ENCODE assay signal across 11 cellular contexts in the genomic region with DNA sequence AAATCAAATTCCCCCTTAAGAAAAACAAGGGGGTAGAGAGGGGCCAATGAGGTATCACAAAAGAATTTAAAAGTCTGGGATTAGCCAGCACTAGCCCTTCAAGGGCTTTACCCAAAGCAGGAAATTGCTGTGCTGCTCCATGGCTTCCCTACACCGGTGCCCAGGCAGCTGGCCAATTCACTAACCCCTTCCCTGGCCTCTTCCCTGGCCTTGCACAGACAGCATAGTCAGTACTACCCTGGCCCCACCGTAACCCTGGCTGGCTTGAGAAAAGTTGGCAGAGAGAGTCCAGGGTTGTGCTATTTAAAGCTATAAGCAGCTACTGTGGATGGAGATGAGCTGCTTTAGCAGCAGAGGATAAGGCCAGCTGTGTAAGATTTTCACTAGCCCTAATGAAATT. TPM values are rescaled to one million over a fixed set of nuclear protein-coding genes. Genes with fewer than 3 reads are reported as not detected.
DNase-seq lines count a peak whose midpoint lies in the region; ATAC-seq, FAIRE-seq and TF ChIP-seq lines count a peak whose summit lies in the region.
"Had no signal": no experiment of that assay in that cellular context is flagged by ENCODE, and none has a peak within 500 bp of the region (broad histone marks: within the 10 kb centered on the region; RNA-seq: fewer than 3 reads in every experiment).

No MANE protein-coding gene starts in this region.

- TF ChIP-seq CTCF in RWPE2 (IDR thresholded peaks at IDR 0.05; ENCODE audit: poor library complexity, severe bottlenecking): no peak
- no peak for TF ChIP-seq CTCF in lung (IDR thresholded peaks at IDR 0.05; ENCODE audit: control extremely low read depth, extremely low read depth)

- H3K27me3 ChIP-seq in RWPE2 (ENCODE audit: insufficient read depth, poor library complexity, severe bottlenecking) (no peaks in the 10 kb centered on the region), lung (ENCODE audit: control insufficient read depth, insufficient read depth) (no peaks in the 10 kb centered on the region)

- H3K4me1 ChIP-seq in RWPE2 (ENCODE audit: insufficient read depth, poor library complexity, severe bottlenecking) (no peaks in the 10 kb centered on the region), lung (ENCODE audit: control insufficient read depth in 2 of 2, insufficient read depth in 2 of 2, low read length in 2 of 2) (peaks cover 2 to 4% of the 10 kb centered on the region in 2 donors)

- H3K4me3 ChIP-seq in RWPE2 (ENCODE audit: severe bottlenecking): no peak overlapping the region
- H3K4me3 ChIP-seq in lung: no peak overlapping the region

- H3K27ac ChIP-seq in RWPE2 (ENCODE audit: poor library complexity, severe bottlenecking) (no peak overlapping the region), lung (ENCODE audit: low read depth in 1 of 2, low read length in 1 of 2) (no peak overlapping the region)

- ATAC-seq in RWPE2 (ENCODE audit: low read depth): peak; percentile 76
- ATAC-seq in lung (ENCODE audit: insufficient read depth, low FRiP score): peak; percentile 69

- 7 to 15% methylated on average over 2 of the region's 2 CpGs for WGBS in lung, 2 donors

- H3K36me3 ChIP-seq in RWPE2 (ENCODE audit: low read depth) (no peaks in the 10 kb centered on the region), lung (ENCODE audit: control insufficient read depth in 2 of 2, insufficient read depth in 2 of 2, low read length in 2 of 2) (no peaks in the 10 kb centered on the region)

- H3K9me3 ChIP-seq in RWPE2 (ENCODE audit: severe bottlenecking): no peaks in the 10 kb centered on the region
- H3K9me3 ChIP-seq in lung (ENCODE audit: control insufficient read depth in 2 of 2, insufficient read depth in 1 of 2, low read length in 1 of 2): no peaks in the 10 kb centered on the region

- DNase-seq in RWPE2 (ENCODE audit: low spot score): no peak
- DNase-seq in fibroblast of gingiva (ENCODE audit: low read depth): peak; percentile 3
- DNase-seq in lung (ENCODE audit: low spot score): peak; percentile 54
- peak; percentile 21 for DNase-seq in urothelium cell line (ENCODE audit: low spot score)
- no peak for DNase-seq in stimulated activated naive CD4-positive, alpha-beta T cell treated with Interleukin-2 at 50 U/mL for 16 hours (lab: John Stamatoyannopoulos, UW)
- no peak for DNase-seq in RPMI8226
- no peak for DNase-seq in SHP77 (lab: John Stamatoyannopoulos, UW)
- DNase-seq: activated CD4-positive, alpha-beta memory T cell treated with anti-CD3 and anti-CD28 coated beads, Interleukin-2, amount 10 ng/mL, durations not matched to agents 7 days and 5 days; activated naive CD8-positive, alpha-beta T cell treated with anti-CD3 and anti-CD28 coated beads, Interleukin-2, amount 10 ng/mL, durations not matched to agents 7 days and 5 days; Karpas-422; NCI-H510A had no signal

- no peak for FAIRE-seq in urothelium cell line (lab: Jason Lieb, UNC)

RNA-seq across cellular contexts. Expression of gene ADAMTS3, which starts 43.1 kb away (rescaled TPM):
- total RNA-seq in lung: 10 to 100 TPM in 1 of 2 donors, 1 to 10 TPM in 1; 2.9 to 12.9 TPM
- polyA plus RNA-seq in lung: 1 to 10 TPM; 1.1 to 1.2 TPM
- total RNA-seq: activated CD4-positive, alpha-beta memory T cell treated with anti-CD3 and anti-CD28 coated beads, Interleukin-2, amount 10 ng/mL, durations not matched to agents 7 days and 5 days; activated naive CD8-positive, alpha-beta T cell treated with anti-CD3 and anti-CD28 coated beads, Interleukin-2, amount 10 ng/mL, durations not matched to agents 7 days and 5 days had no signal

Comparison
In these comparisons a context has a peak if more than half of its experiments do, and no peak if none do; other contexts are left out.
1. DNase-seq: peak in fibroblast of gingiva (single experiment), lung (single experiment) and urothelium cell line (single experiment); none in RWPE2 (single experiment), stimulated activated naive CD4-positive, alpha-beta T cell treated with Interleukin-2 at 50 U/mL for 16 hours (single experiment), RPMI8226 (single experiment) and SHP77 (0 of 2).